8 cellular contexts compared by ENCODE assay signal in the genomic region with DNA sequence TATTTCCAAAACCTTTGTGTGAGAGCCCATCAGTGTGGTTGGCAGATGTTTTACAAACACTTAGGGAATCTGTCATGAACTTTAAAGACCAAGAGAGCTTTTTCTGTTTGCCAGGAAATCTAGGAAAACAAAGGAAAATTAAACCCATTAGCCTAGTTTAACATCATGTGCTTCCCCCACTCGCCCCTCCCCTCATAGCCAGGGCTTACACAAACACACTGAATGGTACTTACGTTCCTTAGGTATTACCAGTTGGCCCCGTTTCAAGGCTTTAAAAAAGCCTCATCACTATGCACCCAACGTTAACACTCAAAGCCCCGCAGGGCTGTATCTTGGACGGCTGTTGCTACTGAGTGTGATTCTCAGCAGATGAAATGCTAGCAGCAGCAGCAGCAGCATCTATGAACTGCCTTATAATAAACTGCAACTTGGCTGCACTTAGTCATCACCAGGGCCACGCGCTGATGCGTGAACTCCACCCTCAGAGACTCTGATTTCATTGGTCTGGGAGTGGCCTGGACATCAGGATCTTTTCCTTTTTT. TPM values are rescaled to one million over a fixed set of nuclear protein-coding genes. Genes with fewer than 3 reads are reported as not detected.
A peak's percentile ranks its signal among the peaks of the same experiment; 100 is the strongest.
DNase-seq lines count a peak whose midpoint lies in the region; ATAC-seq and TF ChIP-seq lines count a peak whose summit lies in the region.

No MANE protein-coding gene starts in this region.

- H3K27me3 ChIP-seq in aorta (ENCODE audit: control insufficient read depth in 1 of 2, insufficient read depth in 2 of 2, low read length in 1 of 2): no peaks in the 10 kb centered on the region

- intact Hi-C loops in natural killer cell (cut with micrococcal nuclease) (no loop called here), aorta (cut with DNase I) (no loop called here)

- H3K4me3 Mint-ChIP-seq in natural killer cell: no peak overlapping the region
- no peak overlapping the region for H3K4me3 Mint-ChIP-seq in natural killer cell treated with Interleukin-12 subunit alpha and Interleukin-12 subunit beta and Interleukin-15 and Interleukin-18, amount 100 ng/mL, for 72 hours
- H3K4me3 Mint-ChIP-seq in activated CD4-positive, alpha-beta memory T cell treated with anti-CD3 and anti-CD28 coated beads, Interleukin-2, amount 10 ng/mL, durations not matched to agents 7 days and 5 days: peak overlapping the region; percentile 59

- no peak for TF ChIP-seq CTCF in natural killer cell (IDR thresholded peaks at IDR 0.05)

- H3K4me3 ChIP-seq in aorta (ENCODE audit: low read length in 2 of 2): no peak overlapping the region

- no peaks in the 10 kb centered on the region for H3K9me3 Mint-ChIP-seq in natural killer cell
- H3K9me3 Mint-ChIP-seq in natural killer cell treated with Interleukin-12 subunit alpha and Interleukin-12 subunit beta and Interleukin-15 and Interleukin-18, amount 100 ng/mL, for 72 hours: no peaks in the 10 kb centered on the region
- no peaks in the 10 kb centered on the region for H3K9me3 Mint-ChIP-seq in activated CD4-positive, alpha-beta memory T cell treated with anti-CD3 and anti-CD28 coated beads, Interleukin-2, amount 10 ng/mL, durations not matched to agents 7 days and 5 days

- ATAC-seq in natural killer cell: peak in 2 of 3 donors; percentile 35 to 66
- ATAC-seq in natural killer cell treated with Interleukin-12 subunit alpha and Interleukin-12 subunit beta and Interleukin-15 and Interleukin-18, amount 100 ng/mL, for 72 hours: no peak
- ATAC-seq in aorta (ENCODE audit: low FRiP score): peak; percentile 72
- no peak for ATAC-seq in GM19467 (IDR thresholded peaks at IDR 0.05; ENCODE audit: unreplicated experiment)

- H3K27me3 Mint-ChIP-seq in natural killer cell (ENCODE audit: low read depth in 2 of 2): no peaks in the 10 kb centered on the region
- H3K27me3 Mint-ChIP-seq in natural killer cell treated with Interleukin-12 subunit alpha and Interleukin-12 subunit beta and Interleukin-15 and Interleukin-18, amount 100 ng/mL, for 72 hours: no peaks in the 10 kb centered on the region
- H3K27me3 Mint-ChIP-seq in activated CD4-positive, alpha-beta memory T cell treated with anti-CD3 and anti-CD28 coated beads, Interleukin-2, amount 10 ng/mL, durations not matched to agents 7 days and 5 days: peaks cover 2% of the 10 kb centered on the region

- 22 to 23% methylated on average over 9 of the region's 9 CpGs for WGBS in aorta, 2 donors

- H3K27ac Mint-ChIP-seq in natural killer cell: peak overlapping the region in 1 of 2 donors; percentile 56
- no peak overlapping the region for H3K27ac Mint-ChIP-seq in natural killer cell treated with Interleukin-12 subunit alpha and Interleukin-12 subunit beta and Interleukin-15 and Interleukin-18, amount 100 ng/mL, for 72 hours
- H3K27ac Mint-ChIP-seq in activated CD4-positive, alpha-beta memory T cell treated with anti-CD3 and anti-CD28 coated beads, Interleukin-2, amount 10 ng/mL, durations not matched to agents 7 days and 5 days: peak overlapping the region; percentile 64

- CTCF ChIA-PET in activated CD4-positive, alpha-beta memory T cell treated with anti-CD3 and anti-CD28 coated beads, Interleukin-2, amount 10 ng/mL, durations not matched to agents 7 days and 5 days (lab: Charles Lee): interaction anchor here (0.6 to 1.3 kb wide), 2 partner anchors 76 to 134 kb away, joined by 3 read pairs; no protein-coding TSS in a partner anchor

- H3K27ac ChIP-seq in aorta (ENCODE audit: low read depth in 1 of 2, low read length in 2 of 2): no peak overlapping the region

- no peaks in the 10 kb centered on the region for H3K36me3 ChIP-seq in aorta (ENCODE audit: control insufficient read depth in 1 of 2, insufficient read depth in 2 of 2, low read length in 1 of 2)

- H3K9me3 ChIP-seq in aorta (ENCODE audit: control insufficient read depth, low read length): no peaks in the 10 kb centered on the region

- no peaks in the 10 kb centered on the region for H3K4me1 ChIP-seq in aorta (ENCODE audit: control insufficient read depth in 1 of 2, insufficient read depth in 2 of 2, low read length in 2 of 2)

- no peak for DNase-seq in natural killer cell
- no peak for DNase-seq in natural killer cell treated with Interleukin-12 subunit alpha and Interleukin-12 subunit beta and Interleukin-15 and Interleukin-18, amount 100 ng/mL, for 72 hours (ENCODE audit: low spot score)
- DNase-seq in NCI-H2029 treated with DMSO at 0.1 percent for 48 hours (lab: John Stamatoyannopoulos, UW): peak; percentile 94
- no peak for DNase-seq in activated CD4-positive, alpha-beta memory T cell treated with anti-CD3 and anti-CD28 coated beads, Interleukin-2, amount 10 ng/mL, durations not matched to agents 7 days and 5 days
- DNase-seq in hepatic stellate cell (ENCODE audit: low spot score): peak; percentile 46
- peak; percentile 59 to 77 for DNase-seq in aorta
- no peak for DNase-seq in pons (ENCODE audit: low spot score)

- POLR2A ChIA-PET in activated CD4-positive, alpha-beta memory T cell treated with anti-CD3 and anti-CD28 coated beads, Interleukin-2, amount 10 ng/mL, durations not matched to agents 7 days and 5 days (lab: Charles Lee): interaction anchor here (0.6 to 4.1 kb wide), 6 partner anchors 15 to 331 kb away, joined by 3 to 37 read pairs (median 5); a partner anchor contains a TSS

- H3K36me3 Mint-ChIP-seq in natural killer cell: no peaks in the 10 kb centered on the region
- no peaks in the 10 kb centered on the region for H3K36me3 Mint-ChIP-seq in natural killer cell treated with Interleukin-12 subunit alpha and Interleukin-12 subunit beta and Interleukin-15 and Interleukin-18, amount 100 ng/mL, for 72 hours
- H3K36me3 Mint-ChIP-seq in activated CD4-positive, alpha-beta memory T cell treated with anti-CD3 and anti-CD28 coated beads, Interleukin-2, amount 10 ng/mL, durations not matched to agents 7 days and 5 days (ENCODE audit: low read depth): peaks cover 10% of the 10 kb centered on the region

- peaks cover 32 to 35% of the 10 kb centered on the region in 2 donors for H3K4me1 Mint-ChIP-seq in natural killer cell
- H3K4me1 Mint-ChIP-seq in natural killer cell treated with Interleukin-12 subunit alpha and Interleukin-12 subunit beta and Interleukin-15 and Interleukin-18, amount 100 ng/mL, for 72 hours (ENCODE audit: low read depth in 2 of 2): peaks cover 26 to 31% of the 10 kb centered on the region in 2 donors
- peaks cover 65% of the 10 kb centered on the region for H3K4me1 Mint-ChIP-seq in activated CD4-positive, alpha-beta memory T cell treated with anti-CD3 and anti-CD28 coated beads, Interleukin-2, amount 10 ng/mL, durations not matched to agents 7 days and 5 days

RNA-seq across cellular contexts. Expression of a gene that starts 20.1 kb away (rescaled TPM):
- total RNA-seq in natural killer cell (10 to 100 TPM; 39.0 to 61.5 (median 44.3) TPM), aorta (10 to 100 TPM; 13.4 to 21.2 TPM)
- total RNA-seq in natural killer cell treated with Interleukin-12 subunit alpha and Interleukin-12 subunit beta and Interleukin-15 and Interleukin-18, amount 100 ng/mL, for 72 hours: 10 to 100 TPM; 54.8 to 69.7 TPM
- 10 to 100 TPM; 94.0 to 94.4 TPM for total RNA-seq in activated CD4-positive, alpha-beta memory T cell treated with anti-CD3 and anti-CD28 coated beads, Interleukin-2, amount 10 ng/mL, durations not matched to agents 7 days and 5 days
- polyA plus RNA-seq in aorta: 10 to 100 TPM in 1 of 2 donors, 1 to 10 TPM in 1; 2.3 to 14.8 TPM

Comparison
In these comparisons a context has a peak if more than half of its experiments do, and no peak if none do; other contexts are left out.
1. ATAC-seq: peak in natural killer cell (2 of 3) and aorta (single experiment); none in natural killer cell treated with Interleukin-12 subunit alpha and Interleukin-12 subunit beta and Interleukin-15 and Interleukin-18, amount 100 ng/mL, for 72 hours (0 of 2) and GM19467 (single experiment).
2. DNase-seq: peak in NCI-H2029 treated with DMSO at 0.1 percent for 48 hours (single experiment), hepatic stellate cell (single experiment) and aorta (2 of 2); none in natural killer cell (single experiment), natural killer cell treated with Interleukin-12 subunit alpha and Interleukin-12 subunit beta and Interleukin-15 and Interleukin-18, amount 100 ng/mL, for 72 hours (single experiment), activated CD4-positive, alpha-beta memory T cell treated with anti-CD3 and anti-CD28 coated beads, Interleukin-2, amount 10 ng/mL, durations not matched to agents 7 days and 5 days (single experiment) and pons (single experiment).